9 cellular contexts compared by ENCODE assay signal in genomic region chr1:156471496-156472490, GRCh38. TPM values are rescaled to one million over a fixed set of nuclear protein-coding genes. Genes with fewer than 3 reads are reported as not detected.
A peak's percentile ranks its signal among the peaks of the same experiment; 100 is the strongest.
DNase-seq lines count a peak whose midpoint lies in the region; ATAC-seq and TF ChIP-seq lines count a peak whose summit lies in the region.
"Had no signal": no experiment of that assay in that cellular context is flagged by ENCODE, and none has a peak within 500 bp of the region (broad histone marks: within the 10 kb centered on the region; RNA-seq: fewer than 3 reads in every experiment).

No MANE protein-coding gene starts in this region.

- H3K79me2 ChIP-seq in hepatocyte: no peaks in the 10 kb centered on the region

- no peak for TF ChIP-seq POLR2A in testis (IDR thresholded peaks at IDR 0.05)

- 73% methylated on average over 9 of the region's 9 CpGs for WGBS in hepatocyte (ENCODE audit: low lambda C conversion rate, missing lambda C conversion rate)
- 60 to 70% methylated on average over 6 to 9 of the region's 9 CpGs for WGBS in testis, 2 donors

- H3K9me3 ChIP-seq in Panc1 (ENCODE audit: control insufficient read depth, insufficient read depth, low read depth, low read length): no peaks in the 10 kb centered on the region
- no peaks in the 10 kb centered on the region for H3K9me3 ChIP-seq in hepatocyte (ENCODE audit: low read depth)
- H3K9me3 ChIP-seq in testis: no peaks in the 10 kb centered on the region

- POLR2A ChIA-PET in Panc1 (lab: Charles Lee): interaction anchor here (0.6 to 0.7 kb wide), 3 partner anchors 33 to 153 kb away, joined by 3 to 4 read pairs (median 3); no protein-coding TSS in a partner anchor
- POLR2A ChIA-PET in T-cell (lab: Charles Lee): no interaction called here

- no peak overlapping the region for H3K27ac ChIP-seq in Panc1 (ENCODE audit: low read length)
- H3K27ac ChIP-seq in hepatocyte: peak overlapping the region; percentile 83
- H3K27ac ChIP-seq in testis: peak overlapping the region; percentile 70 to 76

- peaks cover 0 to 4% (median 0%) of the 10 kb centered on the region in 3 donors for H3K4me1 Mint-ChIP-seq in T-cell
- H3K4me1 Mint-ChIP-seq: neural crest cell had no signal

- ATAC-seq in Panc1 (peak; percentile 44), T-cell (replicated peaks in 1 of 4) (no peak), GM18907 (IDR thresholded peaks at IDR 0.05; ENCODE audit: unreplicated experiment) (no peak)

- H3K36me3 ChIP-seq in Panc1 (ENCODE audit: control insufficient read depth, insufficient read depth, low read length): no peaks in the 10 kb centered on the region; the same call in 1 of the 2 replicates
- H3K36me3 ChIP-seq in hepatocyte (replicated peaks; ENCODE audit: insufficient read depth, low read depth): no peaks in the 10 kb centered on the region
- no peaks in the 10 kb centered on the region for H3K36me3 ChIP-seq in testis (ENCODE audit: low read depth, missing control alignments)

- no TSS peak for BruUV-seq in Panc1 (replicated peaks; lab: Mats Ljungman, UMichigan)

- TF ChIP-seq CTCF in Panc1 (IDR thresholded peaks at IDR 0.05) (no peak), hepatocyte (IDR thresholded peaks at IDR 0.05; ENCODE audit: poor library complexity) (no peak), testis (IDR thresholded peaks at IDR 0.05) (no peak)

- H3K4me3 ChIP-seq in Panc1 (ENCODE audit: low read depth in 2 of 2, low read length in 2 of 2) (no peak overlapping the region), hepatocyte (no peak overlapping the region), testis (no peak overlapping the region)

- no peak overlapping the region for H3K4me3 Mint-ChIP-seq in T-cell
- H3K4me3 Mint-ChIP-seq: neural crest cell had no signal

- no peak overlapping the region for H2AFZ ChIP-seq in hepatocyte

- no peak overlapping the region for H3K4me2 ChIP-seq in hepatocyte

- H3K27me3 Mint-ChIP-seq in T-cell: no peaks in the 10 kb centered on the region

- intact Hi-C loops in Panc1 (cut with micrococcal nuclease; ENCODE audit: unreplicated experiment) (no loop called here), testis (cut with DNase I; ENCODE audit: low total_unique reads) (no loop called here)

- peak overlapping the region in 1 of 2 donors; percentile 52 for H3K27ac Mint-ChIP-seq in T-cell

- 0 out of 2 replicates have a peak, but pooled peaks cover 6% of the 10 kb centered on the region for H3K4me1 ChIP-seq in Panc1 (ENCODE audit: control insufficient read depth, insufficient read depth, low read length)
- H3K4me1 ChIP-seq in hepatocyte (ENCODE audit: insufficient read depth): peaks cover 15% of the 10 kb centered on the region
- peaks cover 18% of the 10 kb centered on the region for H3K4me1 ChIP-seq in testis

- no peaks in the 10 kb centered on the region for H3K9me3 Mint-ChIP-seq in T-cell
- H3K9me3 Mint-ChIP-seq: neural crest cell had no signal

- in situ Hi-C loops in Panc1 (cut with HindIII; ENCODE audit: low pct_unique_long_range_greater_than_20kb, low sequenced_read_pairs): no loop called here

- DNase-seq in DMS 273 (lab: John Stamatoyannopoulos, UW; ENCODE audit: unreplicated experiment): peak; percentile 56
- no peak for DNase-seq in DMS 273 treated with DMSO at 0.1 percent for 48 hours (lab: John Stamatoyannopoulos, UW)
- no peak for DNase-seq in Panc1 (ENCODE audit: low read depth, low spot score)
- DNase-seq in hepatocyte (ENCODE audit: low spot score): peak; percentile 79
- DNase-seq in testis: peak; percentile 78
- no peak for DNase-seq in islet precursor cell
- no peak for DNase-seq in T-cell

- H3K27me3 ChIP-seq in Panc1 (ENCODE audit: control insufficient read depth, insufficient read depth, low read length) (no peaks in the 10 kb centered on the region), hepatocyte (no peaks in the 10 kb centered on the region), testis (no peaks in the 10 kb centered on the region)

- no peaks in the 10 kb centered on the region for H4K20me1 ChIP-seq in hepatocyte (ENCODE audit: insufficient read depth, poor library complexity, severe bottlenecking)

- H3K36me3 Mint-ChIP-seq in T-cell: peaks cover 46% of the 10 kb centered on the region

- H3K9me2 ChIP-seq in hepatocyte (replicated peaks; ENCODE audit: insufficient read depth): no peaks in the 10 kb centered on the region

- CTCF ChIA-PET in Panc1 (lab: Charles Lee) (interaction anchor here (0.6 to 1.0 kb wide), 2 partner anchors 9 to 24 kb away, joined by 3 to 4 read pairs; no protein-coding TSS in a partner anchor), T-cell (lab: Charles Lee) (interaction anchor here in 1 of 2 donors (0.6 kb wide), 1 partner anchor 134 kb away, joined by 3 read pairs; no protein-coding TSS in a partner anchor)

RNA-seq across cellular contexts. Expression of gene MEF2D, which starts 28.8 kb away (rescaled TPM):
- total RNA-seq in Panc1 (2021; ENCODE audit: unreplicated experiment): 30.9 TPM
- 35.0 TPM for polyA plus RNA-seq in Panc1 (2012; ENCODE audit: insufficient read length)
- total RNA-seq in hepatocyte: 9.6 and 20.1 TPM in 2 replicates
- polyA plus RNA-seq in hepatocyte: 25.1 and 30.8 TPM in 2 replicates
- total RNA-seq in testis: 100 to 1,000 TPM in 1 of 2 donors, 10 to 100 TPM in 1; 96.8 to 113 TPM
- 34.4 TPM for polyA plus RNA-seq in testis (ENCODE audit: insufficient read depth, low read depth, low replicate concordance)
- 100 to 1,000 TPM in 2 of 5 donors, 10 to 100 TPM in 3; 60.7 to 133 (median 79.3) TPM for total RNA-seq in T-cell

Comparison
In these comparisons a context has a peak if more than half of its experiments do, and no peak if none do; other contexts are left out.
1. DNase-seq: peak in DMS 273 (single experiment), hepatocyte (single experiment) and testis (single experiment); none in DMS 273 treated with DMSO at 0.1 percent for 48 hours (single experiment), Panc1 (single experiment), islet precursor cell (single experiment) and T-cell (0 of 34).